ENCODE assay signal across 16 cellular contexts in the genomic region with DNA sequence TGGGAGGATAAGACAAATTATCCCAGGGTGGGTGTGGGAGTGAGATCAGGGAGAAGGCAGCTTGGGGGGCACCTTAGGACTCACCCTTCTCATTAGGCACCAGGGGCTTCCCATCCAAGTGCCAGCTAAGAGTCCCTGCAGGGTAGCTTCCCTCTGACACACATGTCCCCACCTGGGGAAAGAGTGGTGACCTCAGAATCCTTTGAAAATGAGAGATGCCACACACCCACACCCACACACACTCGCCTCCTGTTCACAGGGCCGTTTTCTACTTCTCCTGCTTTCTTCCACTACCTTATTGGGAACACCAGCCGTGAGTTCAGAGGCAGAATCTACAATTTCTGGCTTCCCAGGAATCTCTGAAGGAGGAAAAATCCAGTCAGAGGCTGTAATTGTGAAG. TPM values are rescaled to one million over a fixed set of nuclear protein-coding genes. Genes with fewer than 3 reads are reported as not detected.
A peak's percentile ranks its signal among the peaks of the same experiment; 100 is the strongest.
DNase-seq lines count a peak whose midpoint lies in the region; ATAC-seq, FAIRE-seq and TF ChIP-seq lines count a peak whose summit lies in the region.
"Had no signal": no experiment of that assay in that cellular context is flagged by ENCODE, and none has a peak within 500 bp of the region (broad histone marks: within the 10 kb centered on the region; RNA-seq: fewer than 3 reads in every experiment).

No MANE protein-coding gene starts in this region.

- CTCF ChIA-PET in Caco-2 (lab: Charles Lee): interaction anchor here (0.8 kb wide), 1 partner anchor 13 kb away, joined by 4 read pairs; no protein-coding TSS in a partner anchor

- no peak for DNase-seq in Caco-2
- no peak for DNase-seq in endothelial cell (ENCODE audit: low spot score)
- no peak for DNase-seq in H54 (ENCODE audit: insufficient read length, low spot score)
- DNase-seq in SJCRH30: no peak
- no peak for DNase-seq in hepatic stellate cell (ENCODE audit: low spot score)
- DNase-seq: central memory CD4-positive, alpha-beta T cell; hippocampal formation; KBM-7; NCI-H1417 treated with DMSO at 0.1 percent for 48 hours; occipital lobe; stimulated activated CD4-positive, alpha-beta T cell treated with anti-CD3 and anti-CD28 coated beads, Interleukin-12 subunit alpha, Interleukin-12 subunit beta, amount 100 ng/mL, for 4 hours; SW 1271 had no signal

- FAIRE-seq in H54 (lab: Jason Lieb, UNC): no peak
- FAIRE-seq: GM12878 had no signal

- H3K4me3 Mint-ChIP-seq in Caco-2 (ENCODE audit: unreplicated experiment): no peak overlapping the region
- H3K4me3 Mint-ChIP-seq in endothelial cell (ENCODE audit: unreplicated experiment): no peak overlapping the region

- H3K9ac ChIP-seq in parathyroid adenoma: no peak overlapping the region

- ATAC-seq in HG02870 (IDR thresholded peaks at IDR 0.05; ENCODE audit: unreplicated experiment): no peak
- ATAC-seq: GM12878 had no signal

- no peak overlapping the region for H3K4me2 ChIP-seq in parathyroid adenoma (ENCODE audit: low read length)

- H3K27ac ChIP-seq in 22Rv1: 0 out of 2 replicates have a peak overlapping the region, but pooled peaks have one; percentile 29
- H3K27ac ChIP-seq in parathyroid adenoma: peak overlapping the region; percentile 30
- no peak overlapping the region for H3K27ac ChIP-seq in SJCRH30

- peaks cover 3% of the 10 kb centered on the region for H3K79me2 ChIP-seq in parathyroid adenoma

- TF ChIP-seq CTCF in 22Rv1 (IDR thresholded peaks at IDR 0.05) (no peak), Caco-2 (IDR thresholded peaks at IDR 0.05; ENCODE audit: insufficient read depth in 1 of 2, low read depth in 1 of 2, low read length in 1 of 2, severe bottlenecking in 1 of 2, unreplicated experiment in 1 of 2) (no peak), endothelial cell (IDR thresholded peaks at IDR 0.05; ENCODE audit: unreplicated experiment) (no peak), parathyroid adenoma (IDR thresholded peaks at IDR 0.05) (no peak)

- H3K4me3 ChIP-seq in Caco-2 (ENCODE audit: low read depth, low read length) (no peak overlapping the region), parathyroid adenoma (ENCODE audit: low read depth, low read length) (no peak overlapping the region), SJCRH30 (no peak overlapping the region)
- H3K4me3 ChIP-seq: GM12878 had no signal

- peaks cover 31% of the 10 kb centered on the region for H3K4me1 Mint-ChIP-seq in Caco-2 (ENCODE audit: low read depth, unreplicated experiment)
- H3K4me1 Mint-ChIP-seq in endothelial cell (ENCODE audit: unreplicated experiment): peaks cover 59% of the 10 kb centered on the region

- H3K27me3 ChIP-seq in Caco-2 (replicated peaks; ENCODE audit: control insufficient read depth, insufficient read depth, low read length) (no peaks in the 10 kb centered on the region), parathyroid adenoma (ENCODE audit: control insufficient read depth, insufficient read depth, low read length) (no peaks in the 10 kb centered on the region), SJCRH30 (no peaks in the 10 kb centered on the region)

- no peak overlapping the region for H2AFZ ChIP-seq in parathyroid adenoma

- intact Hi-C loops in Caco-2 (cut with micrococcal nuclease; ENCODE audit: unreplicated experiment): no loop called here

- no TSS peak for BruUV-seq in Caco-2 (replicated peaks; lab: Mats Ljungman, UMichigan)

- peaks cover 3% of the 10 kb centered on the region for H3K36me3 ChIP-seq in Caco-2 (ENCODE audit: control insufficient read depth, insufficient read depth, low read length)
- no peaks in the 10 kb centered on the region for H3K36me3 ChIP-seq in parathyroid adenoma (ENCODE audit: control insufficient read depth, insufficient read depth, low read length)
- H3K36me3 ChIP-seq in SJCRH30: peaks cover 4% of the 10 kb centered on the region; the same call in 1 of the 2 replicates

- POLR2A ChIA-PET in Caco-2 (lab: Charles Lee): no interaction called here

- H3K9me3 ChIP-seq in Caco-2: no peaks in the 10 kb centered on the region
- H3K9me3 ChIP-seq in parathyroid adenoma (ENCODE audit: control insufficient read depth, low read length): no peaks in the 10 kb centered on the region
- no peaks in the 10 kb centered on the region for H3K9me3 ChIP-seq in SJCRH30 (replicated peaks)

- no peaks in the 10 kb centered on the region for H3K9me3 Mint-ChIP-seq in Caco-2 (ENCODE audit: unreplicated experiment)
- H3K9me3 Mint-ChIP-seq in endothelial cell (ENCODE audit: unreplicated experiment): no peaks in the 10 kb centered on the region

- peaks cover 8% of the 10 kb centered on the region for H3K4me1 ChIP-seq in Caco-2
- H3K4me1 ChIP-seq in parathyroid adenoma: no peaks in the 10 kb centered on the region
- H3K4me1 ChIP-seq in SJCRH30: no peaks in the 10 kb centered on the region

- H3K27me3 Mint-ChIP-seq in Caco-2 (ENCODE audit: insufficient read depth, unreplicated experiment) (no peaks in the 10 kb centered on the region), endothelial cell (ENCODE audit: unreplicated experiment) (peaks cover 13% of the 10 kb centered on the region)

- H3K36me3 Mint-ChIP-seq in Caco-2 (ENCODE audit: insufficient read depth, unreplicated experiment) (peaks cover 67% of the 10 kb centered on the region), endothelial cell (ENCODE audit: low read depth, unreplicated experiment) (peaks cover 27% of the 10 kb centered on the region)

- no peak for TF ChIP-seq POLR2A in H54 (IDR thresholded peaks at IDR 0.05; ENCODE audit: low read depth, low read length)

- H3K27ac Mint-ChIP-seq in Caco-2 (ENCODE audit: unreplicated experiment) (peak overlapping the region; percentile 58), endothelial cell (ENCODE audit: unreplicated experiment) (peak overlapping the region; percentile 65)

RNA-seq across cellular contexts. Expression of gene AGER, which starts 1.0 kb away (rescaled TPM):
- total RNA-seq in Caco-2 (2022) (8.3 and 10.3 TPM in 2 replicates), endothelial cell (ENCODE audit: unreplicated experiment) (42.2 TPM)
- 0.71 and 1.4 TPM in 2 replicates for total RNA-seq in SJCRH30 (2014; rRNA removed; shearing (Covaris generic))

RNA-seq across cellular contexts. Expression of gene RNF5, which starts 4.8 kb away (rescaled TPM):
- total RNA-seq in Caco-2 (2022): 64.7 and 70.7 TPM in 2 replicates
- total RNA-seq in endothelial cell (ENCODE audit: unreplicated experiment): 44.4 TPM
- total RNA-seq in SJCRH30 (2014; rRNA removed; shearing (Covaris generic)): 60.0 and 63.7 TPM in 2 replicates

RNA-seq across cellular contexts. Expression of gene PBX2, which starts 7.0 kb away (rescaled TPM):
- total RNA-seq in Caco-2 (2022) (96.3 and 96.5 TPM in 2 replicates), endothelial cell (ENCODE audit: unreplicated experiment) (308 TPM)
- 39.4 and 41.7 TPM in 2 replicates for total RNA-seq in SJCRH30 (2014; rRNA removed; shearing (Covaris generic))

RNA-seq across cellular contexts. Expression of gene AGPAT1, which starts 7.1 kb away (rescaled TPM):
- total RNA-seq in Caco-2 (2022) (60.4 and 61.9 TPM in 2 replicates), endothelial cell (ENCODE audit: unreplicated experiment) (93.3 TPM)
- total RNA-seq in SJCRH30 (2014; rRNA removed; shearing (Covaris generic)): 66.1 and 70.3 TPM in 2 replicates

RNA-seq across cellular contexts. Expression of gene GPSM3, which starts 9.4 kb away (rescaled TPM):
- total RNA-seq in Caco-2 (2022) (0.41 and 0.67 TPM in 2 replicates), endothelial cell (ENCODE audit: unreplicated experiment) (49.0 TPM)
- total RNA-seq in SJCRH30 (2014; rRNA removed; shearing (Covaris generic)): 2.8 and 3.6 TPM in 2 replicates
